ENCODE assay signal across 21 cellular contexts in the genomic region with DNA sequence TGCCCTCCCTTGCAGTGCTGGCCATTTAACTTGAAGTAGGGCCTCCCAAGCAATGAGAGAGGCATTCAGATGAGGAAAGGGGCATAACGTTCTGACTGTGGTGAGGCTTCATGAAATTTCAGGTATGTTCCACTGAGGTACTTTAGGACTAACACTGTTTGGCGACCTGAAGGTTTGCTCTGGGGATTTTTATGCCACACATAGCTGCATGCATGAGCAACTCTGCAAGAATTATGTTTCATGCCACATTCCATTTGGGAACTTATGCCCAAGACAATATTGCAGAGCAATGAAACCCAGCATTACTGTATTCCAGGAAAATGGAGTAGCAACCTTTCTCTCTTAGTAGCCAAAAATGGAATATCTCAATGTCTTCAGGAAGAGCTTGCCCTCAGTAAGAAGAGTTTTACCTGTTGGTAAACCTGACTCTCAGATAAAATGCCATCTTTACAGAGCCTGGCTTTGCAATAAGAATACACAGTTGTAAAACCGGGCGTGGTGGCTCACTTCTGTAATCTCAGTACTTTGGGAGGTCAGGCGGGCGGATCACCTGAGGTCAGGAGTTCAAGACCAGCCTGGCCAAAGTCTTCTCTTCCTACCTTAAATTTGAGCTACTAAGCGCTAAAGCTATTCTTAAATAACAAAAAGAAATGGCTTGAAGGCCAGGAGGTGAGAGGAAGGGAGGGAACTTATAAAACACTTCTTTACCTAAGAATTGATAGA. TPM values are rescaled to one million over a fixed set of nuclear protein-coding genes. Genes with fewer than 3 reads are reported as not detected.
A peak's percentile ranks its signal among the peaks of the same experiment; 100 is the strongest.
DNase-seq lines count a peak whose midpoint lies in the region; ATAC-seq and TF ChIP-seq lines count a peak whose summit lies in the region.
"Had no signal": no experiment of that assay in that cellular context is flagged by ENCODE, and none has a peak within 500 bp of the region (broad histone marks: within the 10 kb centered on the region; RNA-seq: fewer than 3 reads in every experiment).

No MANE protein-coding gene starts in this region.

- no peak for TF ChIP-seq EP300 in transverse colon (IDR thresholded peaks at IDR 0.05; ENCODE audit: low read depth)

- no peak overlapping the region for H3K9ac ChIP-seq in colonic mucosa (ENCODE audit: low read depth in 2 of 2, low read length in 2 of 2)
- H3K9ac ChIP-seq in mesendoderm (ENCODE audit: low read length): no peak overlapping the region
- H3K9ac ChIP-seq: BLaER1 treated with 17β-estradiol and CSF1 and Interleukin-3, amounts not matched to agents 10 nM and 100 nM had no signal

- H3K36me3 ChIP-seq in colonic mucosa (no peaks in the 10 kb centered on the region), mesendoderm (ENCODE audit: control insufficient read depth, insufficient read depth, low read length) (no peaks in the 10 kb centered on the region), transverse colon (no peaks in the 10 kb centered on the region)
- H3K36me3 ChIP-seq: BLaER1 treated with 17β-estradiol and CSF1 and Interleukin-3, amounts not matched to agents 10 nM and 100 nM; SJCRH30 had no signal

- CTCF ChIA-PET in MCF 10A (lab: Yijun Ruan, JAX): interaction anchor here (0.6 to 0.9 kb wide), 2 partner anchors 15 to 16 kb away, joined by 3 to 4 read pairs; no protein-coding TSS in a partner anchor

- H3K4ac ChIP-seq in mesendoderm (ENCODE audit: low read depth, low read length): no peak overlapping the region

- no peak overlapping the region for H2BK5ac ChIP-seq in mesendoderm (ENCODE audit: low read length)

- no peak overlapping the region for H3K18ac ChIP-seq in mesendoderm (ENCODE audit: low read length)

- TF ChIP-seq POLR2A in transverse colon (IDR thresholded peaks at IDR 0.05): no peak

- H3K23ac ChIP-seq in mesendoderm (ENCODE audit: low read length): no peak overlapping the region

- no peaks in the 10 kb centered on the region for H3K36me3 Mint-ChIP-seq in activated naive CD8-positive, alpha-beta T cell
- H3K36me3 Mint-ChIP-seq in activated naive CD8-positive, alpha-beta T cell treated with anti-CD3 and anti-CD28 coated beads, Interleukin-2, amount 50 U/mL, for 24 hours (ENCODE audit: low read depth): no peaks in the 10 kb centered on the region
- H3K36me3 Mint-ChIP-seq in MCF 10A (ENCODE audit: insufficient read depth, unreplicated experiment): peaks cover 6% of the 10 kb centered on the region
- H3K36me3 Mint-ChIP-seq: CD8-positive, alpha-beta memory T cell had no signal

- no peak for ATAC-seq in activated naive CD8-positive, alpha-beta T cell treated with anti-CD3 and anti-CD28 coated beads, Interleukin-2, amount 50 U/mL, for 24 hours
- ATAC-seq: GM12878 had no signal

- H3K27ac ChIP-seq in colonic mucosa (peak overlapping the region; percentile 87), mesendoderm (ENCODE audit: low read depth, low read length) (no peak overlapping the region), transverse colon (peak overlapping the region; percentile 70 to 88 (median 86))
- H3K27ac ChIP-seq: BLaER1 treated with 17β-estradiol and CSF1 and Interleukin-3, amounts not matched to agents 10 nM and 100 nM; SJCRH30 had no signal

- no peak overlapping the region for H4K5ac ChIP-seq in mesendoderm (ENCODE audit: low read length)

- H3K4me2 ChIP-seq in mesendoderm (ENCODE audit: low read length): no peak overlapping the region
- H3K4me2 ChIP-seq: BLaER1 treated with 17β-estradiol and CSF1 and Interleukin-3, amounts not matched to agents 10 nM and 100 nM had no signal

- WGBS in mesendoderm (ENCODE audit: extremely low coverage, insufficient coverage, low lambda C conversion rate): no CpG with 5 or more reads among the region's 7 CpGs
- 50 to 54% methylated on average over 2 to 7 of the region's 7 CpGs for WGBS in transverse colon (ENCODE audit: low coverage in 1 of 2), 2 donors

- H3K56ac ChIP-seq in mesendoderm (ENCODE audit: low read length): peak overlapping the region; percentile 65

- intact Hi-C loops in colonic mucosa (cut with DNase I) (no loop called here), transverse colon (cut with DNase I; ENCODE audit: low total_unique reads) (no loop called here), MCF 10A (cut with micrococcal nuclease) (no loop called here)

- H3K79me2 ChIP-seq in mesendoderm (ENCODE audit: control insufficient read depth, insufficient read depth, low read length): no peaks in the 10 kb centered on the region

- no peaks in the 10 kb centered on the region for H3K9me3 ChIP-seq in colonic mucosa
- no peaks in the 10 kb centered on the region for H3K9me3 ChIP-seq in transverse colon
- H3K9me3 ChIP-seq: SJCRH30 had no signal

- no peaks in the 10 kb centered on the region for H3K79me1 ChIP-seq in mesendoderm (ENCODE audit: low read length)

- no peak overlapping the region for H2BK15ac ChIP-seq in mesendoderm (replicated peaks; ENCODE audit: low read depth)

- no peaks in the 10 kb centered on the region for H3K9me3 Mint-ChIP-seq in activated naive CD8-positive, alpha-beta T cell (ENCODE audit: low read depth)
- no peaks in the 10 kb centered on the region for H3K9me3 Mint-ChIP-seq in activated naive CD8-positive, alpha-beta T cell treated with anti-CD3 and anti-CD28 coated beads, Interleukin-2, amount 50 U/mL, for 24 hours
- H3K9me3 Mint-ChIP-seq in MCF 10A (ENCODE audit: unreplicated experiment): no peaks in the 10 kb centered on the region
- H3K9me3 Mint-ChIP-seq: CD8-positive, alpha-beta memory T cell; HFFc6 had no signal

- POLR2A ChIA-PET in MCF 10A (lab: Yijun Ruan, JAX): interaction anchor here (0.6 kb wide), 1 partner anchor 1458 kb away, joined by 3 read pairs; no protein-coding TSS in a partner anchor

- TF ChIP-seq CTCF in colonic mucosa (IDR thresholded peaks at IDR 0.05): no peak
- TF ChIP-seq CTCF in transverse colon (IDR thresholded peaks at IDR 0.05): no peak
- TF ChIP-seq CTCF in MCF 10A (IDR thresholded peaks at IDR 0.05; ENCODE audit: unreplicated experiment): no peak

- no peak overlapping the region for H2AK5ac ChIP-seq in mesendoderm (ENCODE audit: low read length)

- H3K27me3 Mint-ChIP-seq in activated naive CD8-positive, alpha-beta T cell: no peaks in the 10 kb centered on the region
- no peaks in the 10 kb centered on the region for H3K27me3 Mint-ChIP-seq in activated naive CD8-positive, alpha-beta T cell treated with anti-CD3 and anti-CD28 coated beads, Interleukin-2, amount 50 U/mL, for 24 hours
- H3K27me3 Mint-ChIP-seq in MCF 10A (ENCODE audit: insufficient read depth, unreplicated experiment): no peaks in the 10 kb centered on the region
- H3K27me3 Mint-ChIP-seq: CD8-positive, alpha-beta memory T cell had no signal

- peaks cover 3% of the 10 kb centered on the region for H3K4me1 Mint-ChIP-seq in activated naive CD8-positive, alpha-beta T cell (ENCODE audit: low read depth)
- H3K4me1 Mint-ChIP-seq in activated naive CD8-positive, alpha-beta T cell treated with anti-CD3 and anti-CD28 coated beads, Interleukin-2, amount 50 U/mL, for 24 hours: peaks cover 5% of the 10 kb centered on the region
- peaks cover 15% of the 10 kb centered on the region for H3K4me1 Mint-ChIP-seq in MCF 10A (ENCODE audit: insufficient read depth, unreplicated experiment)

- H3K4me1 ChIP-seq in colonic mucosa (peaks cover 13% of the 10 kb centered on the region), mesendoderm (ENCODE audit: control insufficient read depth, low read depth, low read length) (peaks cover 3% of the 10 kb centered on the region), transverse colon (peaks cover 2 to 46% (median 23%) of the 10 kb centered on the region in 4 donors)

- H4K8ac ChIP-seq in mesendoderm (ENCODE audit: low read depth, low read length): no peak overlapping the region

- H3K4me3 ChIP-seq in colonic mucosa (no peak overlapping the region), mesendoderm (ENCODE audit: low read length) (no peak overlapping the region), transverse colon (no peak overlapping the region)
- H3K4me3 ChIP-seq: BLaER1 treated with 17β-estradiol and CSF1 and Interleukin-3, amounts not matched to agents 10 nM and 100 nM; GM12878; SJCRH30 had no signal

- H3K27ac Mint-ChIP-seq in activated naive CD8-positive, alpha-beta T cell: peak overlapping the region; percentile 10
- no peak overlapping the region for H3K27ac Mint-ChIP-seq in activated naive CD8-positive, alpha-beta T cell treated with anti-CD3 and anti-CD28 coated beads, Interleukin-2, amount 50 U/mL, for 24 hours
- no peak overlapping the region for H3K27ac Mint-ChIP-seq in MCF 10A (ENCODE audit: low read depth, unreplicated experiment)
- H3K27ac Mint-ChIP-seq: HFFc6 had no signal

- no peak for DNase-seq in activated naive CD8-positive, alpha-beta T cell treated with anti-CD3 and anti-CD28 coated beads, Interleukin-2, amount 50 U/mL, for 24 hours
- DNase-seq in colonic mucosa (peak; percentile 78), mesendoderm (no peak), transverse colon (peak; percentile 71), NCI-H1694 (lab: John Stamatoyannopoulos, UW) (no peak), MCF 10A (ENCODE audit: unreplicated experiment) (no peak), NCI-H774 (lab: John Stamatoyannopoulos, UW) (no peak)
- DNase-seq: CD8-positive, alpha-beta memory T cell; DND-41; GDM1; GOT3; HFFc6; IMR-90; NCI-H2029; NCI-H2171; NK-92 treated with Interleukin-12 subunit alpha and Interleukin-12 subunit beta, amount 100 ng/mL, for 24 hours; OCI-M1; SJCRH30 had no signal

- H2BK120ac ChIP-seq in mesendoderm (ENCODE audit: low read depth, low read length): no peak overlapping the region

- in situ Hi-C loops in transverse colon (cut with MboI; ENCODE audit: low pct_ligation_motif_present in 1 of 4, low pct_unique_long_range_greater_than_20kb in 1 of 4, low sequenced_read_pairs in 3 of 4): loop anchor here in 1 of 4 donors (25.0 kb wide), 1 partner anchor 873 kb away; no protein-coding TSS in a partner anchor

- H3K27me3 ChIP-seq in colonic mucosa (no peaks in the 10 kb centered on the region), mesendoderm (ENCODE audit: insufficient read depth, low read length, poor library complexity) (no peaks in the 10 kb centered on the region), transverse colon (no peaks in the 10 kb centered on the region)
- H3K27me3 ChIP-seq: BLaER1 treated with 17β-estradiol and CSF1 and Interleukin-3, amounts not matched to agents 10 nM and 100 nM; SJCRH30 had no signal

- BruUV-seq in MCF 10A (replicated peaks; lab: Mats Ljungman, UMichigan): no TSS peak

- H3K4me3 Mint-ChIP-seq in activated naive CD8-positive, alpha-beta T cell: no peak overlapping the region
- H3K4me3 Mint-ChIP-seq in activated naive CD8-positive, alpha-beta T cell treated with anti-CD3 and anti-CD28 coated beads, Interleukin-2, amount 50 U/mL, for 24 hours: no peak overlapping the region
- no peak overlapping the region for H3K4me3 Mint-ChIP-seq in MCF 10A (ENCODE audit: unreplicated experiment)
- H3K4me3 Mint-ChIP-seq: CD8-positive, alpha-beta memory T cell; HFFc6 had no signal

RNA-seq across cellular contexts. Expression of gene TBL1XR1, which starts 16.7 kb away (rescaled TPM):
- 100 to 1,000 TPM; 202 to 226 TPM for total RNA-seq in colonic mucosa
- 70.0 TPM for polyA plus RNA-seq in mesendoderm (2013, experiment 1 of 2)
- polyA plus RNA-seq in mesendoderm (2013, experiment 2 of 2): 67.0 TPM
- 100 to 1,000 TPM in 1 of 4 donors, 10 to 100 TPM in 3; 39.4 to 131 (median 68.1) TPM for total RNA-seq in transverse colon
- total RNA-seq in MCF 10A (2022): 171 and 178 TPM in 2 replicates

Comparison
In these comparisons a context has a peak if more than half of its experiments do, and no peak if none do; other contexts are left out.
1. DNase-seq: peak in colonic mucosa (single experiment) and transverse colon (single experiment); none in activated naive CD8-positive, alpha-beta T cell treated with anti-CD3 and anti-CD28 coated beads, Interleukin-2, amount 50 U/mL, for 24 hours (single experiment), mesendoderm (single experiment), NCI-H1694 (single experiment), MCF 10A (single experiment) and NCI-H774 (single experiment).